25 cellular contexts compared by ENCODE assay signal in genomic region chr11:27460571-27460970, GRCh38. TPM values are rescaled to one million over a fixed set of nuclear protein-coding genes. Genes with fewer than 3 reads are reported as not detected.
DNase-seq lines count a peak whose midpoint lies in the region; ATAC-seq, FAIRE-seq and TF ChIP-seq lines count a peak whose summit lies in the region.
"Had no signal": no experiment of that assay in that cellular context is flagged by ENCODE, and none has a peak within 500 bp of the region (broad histone marks: within the 10 kb centered on the region; RNA-seq: fewer than 3 reads in every experiment).

No MANE protein-coding gene starts in this region.

- H3K9me3 ChIP-seq in A549 (no peaks in the 10 kb centered on the region), ectodermal cell (ENCODE audit: control insufficient read depth, low read length) (no peaks in the 10 kb centered on the region)
- no peaks in the 10 kb centered on the region for H3K9me3 ChIP-seq in CD4-positive, alpha-beta T cell (ENCODE audit: control insufficient read depth, low read length)
- H3K9me3 ChIP-seq: neutrophil had no signal

- no peak for TF ChIP-seq EP300 in A549 (IDR thresholded peaks at IDR 0.05)

- H3K4me3 Mint-ChIP-seq in nephron = peak overlapping the region in 2 of 3 experiments; percentile 9 to 11
- no peak overlapping the region for H3K4me3 Mint-ChIP-seq in CD4-positive, alpha-beta T cell
- H3K4me3 Mint-ChIP-seq: activated CD8-positive, alpha-beta T cell treated with anti-CD3 and anti-CD28 coated beads for 36 hours; B cell; immature natural killer cell had no signal

- TF ChIP-seq RAD21 in A549 (conservative IDR thresholded peaks at IDR 0.05 in 1 of 2, IDR thresholded peaks at IDR 0.05 in 1 of 2) = no peak

- POLR2A ChIA-PET in A549 (lab: Yijun Ruan, JAX) = no interaction called here
- POLR2A ChIA-PET in CD4-positive, alpha-beta T cell (lab: Charles Lee) = no interaction called here

- H3K4me1 ChIP-seq in A549 (peaks cover 100% of the 10 kb centered on the region), ectodermal cell (ENCODE audit: control insufficient read depth, insufficient read depth, low read length) (peaks cover 63% of the 10 kb centered on the region)

- DNase-seq in A549 (ENCODE audit: low read depth in 1 of 2, low spot score in 1 of 2) (no peak), NCI-H2171 treated with DMSO at 0.1 percent for 48 hours (lab: John Stamatoyannopoulos, UW) (peak; percentile 40), inferior parietal cortex (ENCODE audit: extremely low spot score) (no peak)
- no peak for DNase-seq in stimulated activated naive CD8-positive, alpha-beta T cell treated with anti-CD3 and anti-CD28 coated beads, Interleukin-15, Interleukin-2, amounts not matched to agents 100 U/mL and 50 U/mL, for 24 hours
- no peak for DNase-seq in CD4-positive, alpha-beta T cell
- DNase-seq: activated CD8-positive, alpha-beta T cell treated with anti-CD3 and anti-CD28 coated beads for 36 hours; activated gamma-delta T cell; activated T-cell treated with anti-CD3 and anti-CD28 coated beads for 4 hours; central memory CD4-positive, alpha-beta T cell; HCEC 1CT; immature natural killer cell; MM.1S; NCI-H1436 treated with DMSO at 0.1 percent for 48 hours; NCI-H526 treated with DMSO at 0.1 percent for 48 hours; stimulated activated CD4-positive, alpha-beta T cell treated with anti-CD3 and anti-CD28 coated beads, Interleukin-12 subunit alpha, Interleukin-12 subunit beta, amount 100 ng/mL, for 4 hours; T-helper 9 cell; trophoblast cell had no signal

- no peaks in the 10 kb centered on the region for H3K36me3 ChIP-seq in ectodermal cell (ENCODE audit: control insufficient read depth, insufficient read depth, low read length)
- H3K36me3 ChIP-seq: neutrophil had no signal

- no peaks in the 10 kb centered on the region for H3K27me3 Mint-ChIP-seq in nephron (ENCODE audit: low read depth)
- peaks cover 29% of the 10 kb centered on the region for H3K27me3 Mint-ChIP-seq in CD4-positive, alpha-beta T cell
- H3K27me3 Mint-ChIP-seq: B cell had no signal

- H3K4me1 Mint-ChIP-seq in nephron = peaks cover 58% of the 10 kb centered on the region
- no peaks in the 10 kb centered on the region for H3K4me1 Mint-ChIP-seq in CD4-positive, alpha-beta T cell (ENCODE audit: low read depth)
- H3K4me1 Mint-ChIP-seq: B cell, immature natural killer cell had no signal

- no peaks in the 10 kb centered on the region for H3K27me3 ChIP-seq in ectodermal cell (ENCODE audit: control insufficient read depth, insufficient read depth, low read length, poor library complexity, severe bottlenecking)
- H3K27me3 ChIP-seq in CD4-positive, alpha-beta T cell (ENCODE audit: control insufficient read depth, insufficient read depth, low read length) = no peaks in the 10 kb centered on the region
- H3K27me3 ChIP-seq: neutrophil had no signal

- no peak for TF ChIP-seq POLR2A in A549 (IDR thresholded peaks at IDR 0.05; ENCODE audit: low read length)

- H3K36me3 Mint-ChIP-seq in nephron (ENCODE audit: low read depth) = no peaks in the 10 kb centered on the region
- no peaks in the 10 kb centered on the region for H3K36me3 Mint-ChIP-seq in CD4-positive, alpha-beta T cell (ENCODE audit: low read depth)
- H3K36me3 Mint-ChIP-seq: immature natural killer cell had no signal

- H3K4me2 ChIP-seq in A549 = peak overlapping the region; percentile 87; the same call in 1 of the 3 replicates

- H3K9me3 Mint-ChIP-seq in nephron = no peaks in the 10 kb centered on the region
- H3K9me3 Mint-ChIP-seq in CD4-positive, alpha-beta T cell = no peaks in the 10 kb centered on the region
- H3K9me3 Mint-ChIP-seq: activated CD8-positive, alpha-beta T cell treated with anti-CD3 and anti-CD28 coated beads for 36 hours; immature natural killer cell had no signal

- CTCF ChIA-PET in A549 (lab: Yijun Ruan, JAX) = interaction anchor here (0.7 kb wide), 1 partner anchor 1616 kb away, joined by 3 read pairs; no protein-coding TSS in a partner anchor
- CTCF ChIA-PET in CD4-positive, alpha-beta T cell (lab: Charles Lee) = no interaction called here

- WGBS in A549 (ENCODE audit: missing lambda C conversion rate) = 55% methylated on average over 2 of the region's 2 CpGs
- 44 to 47% methylated on average over 2 of the region's 2 CpGs for WGBS in ectodermal cell, 2 experiments

- H3K27ac Mint-ChIP-seq in nephron = peak overlapping the region; percentile 61 to 88 (median 64)
- H3K27ac Mint-ChIP-seq in CD4-positive, alpha-beta T cell = no peak overlapping the region
- H3K27ac Mint-ChIP-seq: activated CD8-positive, alpha-beta T cell treated with anti-CD3 and anti-CD28 coated beads for 36 hours; B cell; immature natural killer cell had no signal

- no peak overlapping the region for H3K4me3 ChIP-seq in A549
- H3K4me3 ChIP-seq in ectodermal cell (ENCODE audit: insufficient read depth, low read depth, low read length) = no peak overlapping the region
- H3K4me3 ChIP-seq: K562 had no signal

- no peak for TF ChIP-seq CTCF in A549 (IDR thresholded peaks at IDR 0.05)
- TF ChIP-seq CTCF in nephron (IDR thresholded peaks at IDR 0.05; ENCODE audit: unreplicated experiment in 3 of 3) = no peak
- no peak for TF ChIP-seq CTCF in CD4-positive, alpha-beta T cell (IDR thresholded peaks at IDR 0.05)

- ATAC-seq in A549 (no peak), GM21367 (IDR thresholded peaks at IDR 0.05; ENCODE audit: unreplicated experiment) (no peak)
- no peak for ATAC-seq in stimulated activated naive CD8-positive, alpha-beta T cell treated with anti-CD3 and anti-CD28 coated beads, Interleukin-15, Interleukin-2, amounts not matched to agents 100 U/mL and 50 U/mL, for 24 hours
- ATAC-seq in CD4-positive, alpha-beta T cell (ENCODE audit: poor library complexity) = no peak
- ATAC-seq: activated CD8-positive, alpha-beta T cell treated with anti-CD3 and anti-CD28 coated beads for 36 hours; K562 had no signal

- peak overlapping the region; percentile 81 to 85; a peak in 5 of 6 replicates for H3K27ac ChIP-seq in A549
- H3K27ac ChIP-seq in ectodermal cell (ENCODE audit: insufficient read depth, low read depth, low read length, poor library complexity, severe bottlenecking) = peak overlapping the region; percentile 75
- H3K27ac ChIP-seq in CD4-positive, alpha-beta T cell (ENCODE audit: low read depth, low read length) = no peak overlapping the region
- H3K27ac ChIP-seq: neutrophil, RWPE1 had no signal

- no peak for FAIRE-seq in A549 (lab: Jason Lieb, UNC)
- FAIRE-seq: A204.1, K562 had no signal

- intact Hi-C loops in CD4-positive, alpha-beta T cell (cut with DNase I, micrococcal nuclease) = no loop called here

TF ChIP-seq in A549, 52 proteins besides CTCF, POLR2A, EP300 and RAD21 (continues in another document):
- TF ChIP-seq, protein P1, sequence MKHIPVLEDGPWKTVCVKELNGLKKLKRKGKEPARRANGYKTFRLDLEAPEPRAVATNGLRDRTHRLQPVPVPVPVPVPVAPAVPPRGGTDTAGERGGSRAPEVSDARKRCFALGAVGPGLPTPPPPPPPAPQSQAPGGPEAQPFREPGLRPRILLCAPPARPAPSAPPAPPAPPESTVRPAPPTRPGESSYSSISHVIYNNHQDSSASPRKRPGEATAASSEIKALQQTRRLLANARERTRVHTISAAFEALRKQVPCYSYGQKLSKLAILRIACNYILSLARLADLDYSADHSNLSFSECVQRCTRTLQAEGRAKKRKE (CRISPR knock-in tag; IDR thresholded peaks at IDR 0.05; ENCODE audit: low read depth) = no peak
- TF ChIP-seq, protein P2, sequence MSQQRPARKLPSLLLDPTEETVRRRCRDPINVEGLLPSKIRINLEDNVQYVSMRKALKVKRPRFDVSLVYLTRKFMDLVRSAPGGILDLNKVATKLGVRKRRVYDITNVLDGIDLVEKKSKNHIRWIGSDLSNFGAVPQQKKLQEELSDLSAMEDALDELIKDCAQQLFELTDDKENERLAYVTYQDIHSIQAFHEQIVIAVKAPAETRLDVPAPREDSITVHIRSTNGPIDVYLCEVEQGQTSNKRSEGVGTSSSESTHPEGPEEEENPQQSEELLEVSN (IDR thresholded peaks at IDR 0.05; ENCODE audit: borderline replicate concordance, low read depth) = no peak
- TF ChIP-seq ZNF302 (CRISPR knock-in tag; IDR thresholded peaks at IDR 0.05) (no peak), NR3C1 (IDR thresholded peaks at IDR 0.05) (no peak), MAFK (IDR thresholded peaks at IDR 0.05; ENCODE audit: partially characterized antibody) (no peak), KDM5A (IDR thresholded peaks at IDR 0.05) (no peak), HES2 (IDR thresholded peaks at IDR 0.05) (no peak), HDAC2 (IDR thresholded peaks at IDR 0.05) (no peak), POLR2AphosphoS2 (conservative IDR thresholded peaks at IDR 0.05; ENCODE audit: low read length) (no peak), HOXB5 (CRISPR knock-in tag; IDR thresholded peaks at IDR 0.05) (no peak), GATA3 (IDR thresholded peaks at IDR 0.05; ENCODE audit: borderline replicate concordance) (no peak)

RNA-seq across cellular contexts. Expression of gene LGR4, which starts 12.0 kb away (rescaled TPM):
- polyA plus RNA-seq in A549 (2011; rRNA removed) (130 and 145 TPM in 2 replicates), A549 (2017; fragmentation: RNase III; extraction: RNeasy Plus Mini Kit Qiagen cat#74134 plus additional on column Dnase treatment) (40.9 to 43.5 TPM (median 41.2 TPM) in 3 replicates)
- 24.3 and 35.8 TPM in 2 replicates for polyA plus RNA-seq in A549 (2012; cell fraction: cytosol; rRNA removed)
- 30.6 and 51.3 TPM in 2 replicates for polyA plus RNA-seq in A549 (2012; cell fraction: nucleus; rRNA removed)
- 241 and 257 TPM in 2 replicates for polyA minus RNA-seq in A549 (2011; rRNA and poly(A)+ RNA removed)
- polyA plus RNA-seq in ectodermal cell (2013, experiment 1 of 4) = 93.0 TPM
- polyA plus RNA-seq in ectodermal cell (2013, experiment 2 of 4) = 110 TPM
- 108 TPM for polyA plus RNA-seq in ectodermal cell (2013, experiment 3 of 4)
- 116 TPM for polyA plus RNA-seq in ectodermal cell (2013, experiment 4 of 4)
- under 1 TPM; 0.69 to 0.87 TPM for total RNA-seq in CD4-positive, alpha-beta T cell

RNA-seq across cellular contexts. Expression of gene LIN7C, which starts 46.0 kb away (rescaled TPM):
- 21.2 and 31.0 TPM in 2 replicates for polyA plus RNA-seq in A549 (2011; rRNA removed)
- 5.5 and 6.2 TPM in 2 replicates for polyA plus RNA-seq in A549 (2012; cell fraction: cytosol; rRNA removed)
- 2.4 and 6.2 TPM in 2 replicates for polyA plus RNA-seq in A549 (2012; cell fraction: nucleus; rRNA removed)
- polyA plus RNA-seq in A549 (2017; fragmentation: RNase III; extraction: RNeasy Plus Mini Kit Qiagen cat#74134 plus additional on column Dnase treatment) = 9.0 to 10.1 TPM (median 9.7 TPM) in 3 replicates
- 10.5 and 11.6 TPM in 2 replicates for polyA minus RNA-seq in A549 (2011; rRNA and poly(A)+ RNA removed)
- polyA plus RNA-seq in ectodermal cell (2013, experiment 1 of 4) = 31.3 TPM
- 26.6 TPM for polyA plus RNA-seq in ectodermal cell (2013, experiment 2 of 4)
- polyA plus RNA-seq in ectodermal cell (2013, experiment 3 of 4) = 17.0 TPM
- polyA plus RNA-seq in ectodermal cell (2013, experiment 4 of 4) = 16.7 TPM
- total RNA-seq in CD4-positive, alpha-beta T cell = 10 to 100 TPM; 27.1 to 27.6 TPM
